9 cellular contexts compared by ENCODE assay signal in the genomic region with DNA sequence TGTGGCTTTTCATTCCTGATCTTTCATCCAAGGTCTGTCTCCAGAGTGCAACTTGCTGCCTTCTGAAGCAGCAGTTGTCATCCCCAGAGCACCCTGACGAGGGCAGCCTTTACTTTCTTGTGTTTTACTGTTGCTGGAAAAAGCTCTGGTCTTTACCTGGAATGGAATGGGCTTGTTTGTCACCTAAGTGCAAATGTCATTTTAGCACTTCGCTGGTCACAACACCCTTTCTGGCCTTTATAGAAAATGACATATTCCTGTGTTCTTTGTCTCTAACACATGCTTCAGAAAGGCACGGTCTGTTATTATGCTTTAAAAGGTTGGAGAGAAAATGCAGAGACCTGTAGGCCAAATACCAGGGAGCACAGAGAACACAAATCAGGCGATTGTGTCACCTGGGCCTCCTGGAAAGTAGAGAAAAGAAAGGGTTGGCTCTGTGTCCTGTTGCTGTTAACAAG.
DNase-seq lines count a peak whose midpoint lies in the region; ATAC-seq, FAIRE-seq and TF ChIP-seq lines count a peak whose summit lies in the region.
"Had no signal": no experiment of that assay in that cellular context is flagged by ENCODE, and none has a peak within 500 bp of the region (broad histone marks: within the 10 kb centered on the region; RNA-seq: fewer than 3 reads in every experiment).

No MANE protein-coding gene starts in this region.

- intact Hi-C loops in endothelial cell of umbilical vein (cut with micrococcal nuclease) = no loop called here

- H3K4me3 ChIP-seq in endothelial cell of umbilical vein (replicated peaks in 1 of 3; ENCODE audit: insufficient read depth in 1 of 3, low read depth in 1 of 3, low read length in 3 of 3) (no peak overlapping the region), MG63 (no peak overlapping the region)
- H3K4me3 ChIP-seq: BLaER1 had no signal

- CTCF ChIA-PET in endothelial cell of umbilical vein (lab: Charles Lee) = interaction anchor here (1.2 kb wide), 1 partner anchor 16 kb away, joined by 4 read pairs; no protein-coding TSS in a partner anchor

- H3K9ac ChIP-seq in endothelial cell of umbilical vein (replicated peaks; ENCODE audit: extremely low read depth, insufficient read depth, low read length) = no peak overlapping the region
- H3K9ac ChIP-seq: BLaER1 had no signal

- BruUV-seq in endothelial cell of umbilical vein (replicated peaks; lab: Mats Ljungman, UMichigan) = no TSS peak

- H3K36me3 ChIP-seq in endothelial cell of umbilical vein (ENCODE audit: control insufficient read depth in 2 of 2, extremely low read depth in 1 of 2, insufficient read depth in 2 of 2, low read length in 2 of 2) (no peaks in the 10 kb centered on the region), MG63 (no peaks in the 10 kb centered on the region)
- H3K36me3 ChIP-seq: BLaER1 had no signal

- dilution Hi-C loops in endothelial cell of umbilical vein (cut with MboI; ENCODE audit: extremely low pct_ligation_motif_present, low sequenced_read_pairs) = no loop called here

- DNase-seq in NCI-H1105 treated with DMSO at 0.1 percent for 48 hours (lab: John Stamatoyannopoulos, UW) (peak; percentile 33), NCI-H1105 (lab: John Stamatoyannopoulos, UW) (no peak), OCI-M1 (lab: John Stamatoyannopoulos, UW) (peak; percentile 68), endothelial cell of umbilical vein (ENCODE audit: low read depth, low spot score) (peak; percentile 43), myocyte (ENCODE audit: low read depth) (peak; percentile 4), MG63 (no peak), T-helper 9 cell (no peak)

- peak; percentile 30 to 66 for TF ChIP-seq CTCF in endothelial cell of umbilical vein (IDR thresholded peaks at IDR 0.05; ENCODE audit: extremely low read depth in 1 of 2, insufficient read depth in 1 of 2, low read depth in 1 of 2, low read length in 2 of 2)

- H3K79me2 ChIP-seq in endothelial cell of umbilical vein (ENCODE audit: control insufficient read depth, insufficient read depth, low read length) = no peaks in the 10 kb centered on the region

- H3K9me1 ChIP-seq in endothelial cell of umbilical vein (replicated peaks; ENCODE audit: control insufficient read depth, extremely low read depth, insufficient read depth, low read length) = no peaks in the 10 kb centered on the region

- no peak for TF ChIP-seq POLR2A in endothelial cell of umbilical vein (IDR thresholded peaks at IDR 0.05; ENCODE audit: low read depth, low read length)

- no peaks in the 10 kb centered on the region for H3K4me1 ChIP-seq in endothelial cell of umbilical vein (ENCODE audit: control insufficient read depth, extremely low read depth, insufficient read depth, low read length)

- H3K27me3 ChIP-seq in endothelial cell of umbilical vein (ENCODE audit: control insufficient read depth in 2 of 2, insufficient read depth in 2 of 2, low read length in 2 of 2) = no peaks in the 10 kb centered on the region
- H3K27me3 ChIP-seq in MG63 = no peaks in the 10 kb centered on the region
- H3K27me3 ChIP-seq: BLaER1 had no signal

- ATAC-seq in HG02885 (IDR thresholded peaks at IDR 0.05; ENCODE audit: poor library complexity, unreplicated experiment) = peak; percentile 60

- H3K4me2 ChIP-seq in endothelial cell of umbilical vein (ENCODE audit: insufficient read depth, low read length) = no peak overlapping the region
- H3K4me2 ChIP-seq: BLaER1 had no signal

- H3K27ac ChIP-seq in endothelial cell of umbilical vein (ENCODE audit: insufficient read depth, low read depth, low read length) = no peak overlapping the region
- H3K27ac ChIP-seq: BLaER1 had no signal

- no peak overlapping the region for H2AFZ ChIP-seq in endothelial cell of umbilical vein (ENCODE audit: low read depth, low read length)

- POLR2A ChIA-PET in endothelial cell of umbilical vein (lab: Charles Lee) = no interaction called here

- no peaks in the 10 kb centered on the region for H4K20me1 ChIP-seq in endothelial cell of umbilical vein (replicated peaks; ENCODE audit: control insufficient read depth, extremely low read depth, insufficient read depth, low read length)
- H4K20me1 ChIP-seq: BLaER1 had no signal

- peak; percentile 65 for FAIRE-seq in endothelial cell of umbilical vein (lab: Jason Lieb, UNC)

- H3K9me3 ChIP-seq in endothelial cell of umbilical vein (replicated peaks; ENCODE audit: control insufficient read depth, insufficient read depth, low read length) (no peaks in the 10 kb centered on the region), MG63 (no peaks in the 10 kb centered on the region)
- H3K9me3 ChIP-seq: BLaER1 had no signal

TF ChIP-seq in endothelial cell of umbilical vein, 7 proteins besides CTCF, POLR2A, EP300 and RAD21:
- TF ChIP-seq GATA2 (IDR thresholded peaks at IDR 0.05; ENCODE audit: insufficient read depth, insufficient read length, low read depth, low read length) (no peak), JUN (IDR thresholded peaks at IDR 0.05; ENCODE audit: borderline replicate concordance, insufficient read depth, insufficient read length, low read depth) (no peak), EZH2 (IDR thresholded peaks at IDR 0.05; ENCODE audit: borderline replicate concordance, low read depth, low read length, severe bottlenecking) (no peak), FOS (IDR thresholded peaks at IDR 0.05; ENCODE audit: borderline replicate concordance, insufficient read depth, low read length) (no peak), MYC (IDR thresholded peaks at IDR 0.05; ENCODE audit: low read depth, low read length) (no peak), POLR2AphosphoS5 (IDR thresholded peaks at IDR 0.05; ENCODE audit: insufficient read depth, low read depth, low read length) (no peak)
- TF ChIP-seq, protein P1, sequence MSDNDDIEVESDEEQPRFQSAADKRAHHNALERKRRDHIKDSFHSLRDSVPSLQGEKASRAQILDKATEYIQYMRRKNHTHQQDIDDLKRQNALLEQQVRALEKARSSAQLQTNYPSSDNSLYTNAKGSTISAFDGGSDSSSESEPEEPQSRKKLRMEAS (IDR thresholded peaks at IDR 0.05; ENCODE audit: insufficient read depth, insufficient read length) = no peak

Comparison
In these comparisons a context has a peak if more than half of its experiments do, and no peak if none do; other contexts are left out.
1. DNase-seq: peak in NCI-H1105 treated with DMSO at 0.1 percent for 48 hours (single experiment), OCI-M1 (single experiment), endothelial cell of umbilical vein (single experiment) and myocyte (single experiment); none in NCI-H1105 (single experiment), MG63 (single experiment) and T-helper 9 cell (single experiment).